ENCODE assay signal across 1 cellular context in the genomic region with DNA sequence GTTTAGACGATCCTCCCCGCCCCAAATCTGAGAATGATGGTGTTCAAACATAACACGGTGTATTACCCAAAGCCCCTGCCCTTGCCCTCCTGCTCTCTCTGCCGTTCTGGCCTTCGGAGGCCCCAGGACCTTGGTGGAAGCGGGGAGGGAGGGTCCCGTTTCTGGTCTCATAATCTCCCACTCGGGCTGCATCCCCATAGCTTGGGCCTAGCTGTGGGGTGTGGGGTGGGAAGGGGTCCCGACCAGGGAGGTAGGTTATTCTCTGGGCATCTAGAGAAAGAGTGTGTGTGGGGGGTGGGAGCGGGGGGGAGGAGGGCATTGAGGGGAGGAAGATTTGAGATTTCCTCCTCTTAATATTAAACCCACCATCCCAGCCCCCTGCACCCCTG.
TF ChIP-seq lines count a peak whose summit lies in the region.

No MANE protein-coding gene starts in this region.

TF ChIP-seq in WTC11, 78 proteins besides CTCF, POLR2A, EP300 and RAD21 (continued from another document):
- TF ChIP-seq TP53 (CRISPR knock-in tag; IDR thresholded peaks at IDR 0.05) (no peak), SMAD3 (CRISPR knock-in tag; IDR thresholded peaks at IDR 0.05; ENCODE audit: borderline replicate concordance) (no peak), ZNF263 (CRISPR knock-in tag; IDR thresholded peaks at IDR 0.05; ENCODE audit: low read depth) (no peak), GRHL2 (CRISPR knock-in tag; IDR thresholded peaks at IDR 0.05; ENCODE audit: insufficient replicate concordance, severe bottlenecking) (no peak), MXD4 (CRISPR knock-in tag; IDR thresholded peaks at IDR 0.05; ENCODE audit: borderline replicate concordance) (no peak)
- TF ChIP-seq, protein P1, sequence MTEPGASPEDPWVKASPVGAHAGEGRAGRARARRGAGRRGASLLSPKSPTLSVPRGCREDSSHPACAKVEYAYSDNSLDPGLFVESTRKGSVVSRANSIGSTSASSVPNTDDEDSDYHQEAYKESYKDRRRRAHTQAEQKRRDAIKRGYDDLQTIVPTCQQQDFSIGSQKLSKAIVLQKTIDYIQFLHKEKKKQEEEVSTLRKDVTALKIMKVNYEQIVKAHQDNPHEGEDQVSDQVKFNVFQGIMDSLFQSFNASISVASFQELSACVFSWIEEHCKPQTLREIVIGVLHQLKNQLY (CRISPR knock-in tag; IDR thresholded peaks at IDR 0.05) = no peak
- TF ChIP-seq, protein P2, sequence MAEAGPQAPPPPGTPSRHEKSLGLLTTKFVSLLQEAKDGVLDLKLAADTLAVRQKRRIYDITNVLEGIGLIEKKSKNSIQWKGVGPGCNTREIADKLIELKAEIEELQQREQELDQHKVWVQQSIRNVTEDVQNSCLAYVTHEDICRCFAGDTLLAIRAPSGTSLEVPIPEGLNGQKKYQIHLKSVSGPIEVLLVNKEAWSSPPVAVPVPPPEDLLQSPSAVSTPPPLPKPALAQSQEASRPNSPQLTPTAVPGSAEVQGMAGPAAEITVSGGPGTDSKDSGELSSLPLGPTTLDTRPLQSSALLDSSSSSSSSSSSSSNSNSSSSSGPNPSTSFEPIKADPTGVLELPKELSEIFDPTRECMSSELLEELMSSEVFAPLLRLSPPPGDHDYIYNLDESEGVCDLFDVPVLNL (CRISPR knock-in tag; IDR thresholded peaks at IDR 0.05; ENCODE audit: borderline replicate concordance, low read depth) = no peak
